In the genomic region with DNA sequence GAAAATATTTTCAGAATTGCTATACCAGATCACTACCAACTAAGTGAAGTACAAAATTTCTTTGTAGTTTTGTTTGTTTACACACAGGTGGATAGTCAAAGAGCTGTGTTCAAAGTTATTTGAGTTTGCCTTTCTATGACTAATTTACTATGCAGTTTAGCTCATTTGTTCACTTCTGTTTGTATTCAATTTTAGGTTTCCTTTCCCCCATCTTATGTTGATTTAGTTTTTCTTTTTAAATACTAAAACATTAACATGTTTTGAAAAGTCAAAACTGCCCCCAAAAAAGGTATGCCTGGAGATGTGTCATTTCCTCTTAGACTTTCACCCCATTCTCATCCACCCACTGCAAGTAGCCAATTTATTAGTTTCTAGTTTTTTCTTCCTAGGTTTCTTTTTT, we compare ENCODE assay signal across 1 cellular context.
TF ChIP-seq lines count a peak whose summit lies in the region.

No MANE protein-coding gene starts in this region.

TF ChIP-seq in HepG2, 621 proteins besides CTCF, POLR2A, EP300 and RAD21 (continues in another document):
- TF ChIP-seq MATR3 (CRISPR knock-in tag; IDR thresholded peaks at IDR 0.05) (no peak), ZNF839 (CRISPR knock-in tag; IDR thresholded peaks at IDR 0.05; ENCODE audit: borderline replicate concordance) (no peak), ATF7 (IDR thresholded peaks at IDR 0.05) (no peak), ATF7 (CRISPR knock-in tag; IDR thresholded peaks at IDR 0.05) (no peak), RARA (CRISPR knock-in tag; IDR thresholded peaks at IDR 0.05) (peak; percentile 55; the same call in 1 of the 2 replicates), ZMAT3 (CRISPR knock-in tag; conservative IDR thresholded peaks at IDR 0.05) (no peak), HNF4A (CRISPR knock-in tag; IDR thresholded peaks at IDR 0.05) (no peak), ZNF260 (CRISPR knock-in tag; IDR thresholded peaks at IDR 0.05; ENCODE audit: borderline replicate concordance, low read depth) (no peak), ZEB1 (IDR thresholded peaks at IDR 0.05; ENCODE audit: insufficient replicate concordance, low read depth) (no peak), SP140L (CRISPR knock-in tag; IDR thresholded peaks at IDR 0.05; ENCODE audit: borderline replicate concordance) (no peak), TRIM22 (IDR thresholded peaks at IDR 0.05) (no peak), TP53 (CRISPR knock-in tag; conservative IDR thresholded peaks at IDR 0.05) (no peak), ZNF138 (CRISPR knock-in tag; IDR thresholded peaks at IDR 0.05; ENCODE audit: low read depth) (no peak), ZNF83 (CRISPR knock-in tag; IDR thresholded peaks at IDR 0.05; ENCODE audit: borderline replicate concordance) (no peak), ZSCAN9 (CRISPR knock-in tag; IDR thresholded peaks at IDR 0.05; ENCODE audit: borderline replicate concordance) (no peak), RFXANK (CRISPR knock-in tag; IDR thresholded peaks at IDR 0.05) (no peak), ZNF678 (CRISPR knock-in tag; IDR thresholded peaks at IDR 0.05) (no peak), MTA1 (CRISPR knock-in tag; IDR thresholded peaks at IDR 0.05; ENCODE audit: borderline replicate concordance) (no peak), EHMT2 (IDR thresholded peaks at IDR 0.05; ENCODE audit: borderline replicate concordance, low read depth, low read length) (no peak), MED8 (CRISPR knock-in tag; IDR thresholded peaks at IDR 0.05; ENCODE audit: insufficient replicate concordance) (no peak), ZNF660 (CRISPR knock-in tag; IDR thresholded peaks at IDR 0.05; ENCODE audit: borderline replicate concordance, low read depth) (no peak), PBX3 (CRISPR knock-in tag; IDR thresholded peaks at IDR 0.05; ENCODE audit: borderline replicate concordance) (no peak), SMAD3 (CRISPR knock-in tag; IDR thresholded peaks at IDR 0.05) (no peak), MBNL3 (CRISPR knock-in tag; conservative IDR thresholded peaks at IDR 0.05) (no peak), RXRB (CRISPR knock-in tag; IDR thresholded peaks at IDR 0.05; ENCODE audit: borderline replicate concordance) (no peak), KAT2B (IDR thresholded peaks at IDR 0.05; ENCODE audit: borderline replicate concordance, low read depth, low read length) (no peak), SIN3B (IDR thresholded peaks at IDR 0.05; ENCODE audit: low read length) (no peak), ZBTB1 (CRISPR knock-in tag; IDR thresholded peaks at IDR 0.05; ENCODE audit: borderline replicate concordance) (no peak), MED13 (CRISPR knock-in tag; IDR thresholded peaks at IDR 0.05) (no peak), CREB1 (IDR thresholded peaks at IDR 0.05) (no peak), CREB1 (CRISPR knock-in tag; IDR thresholded peaks at IDR 0.05) (peak; percentile 54; the same call in 1 of the 2 replicates), SRF (IDR thresholded peaks at IDR 0.05; ENCODE audit: low read depth, low read length) (peak; percentile 83), PRMT3 (CRISPR knock-in tag; IDR thresholded peaks at IDR 0.05; ENCODE audit: borderline replicate concordance, low read depth) (no peak), ZNF747 (CRISPR knock-in tag; IDR thresholded peaks at IDR 0.05; ENCODE audit: borderline replicate concordance) (no peak), ARID4A (CRISPR knock-in tag; IDR thresholded peaks at IDR 0.05; ENCODE audit: borderline replicate concordance) (no peak), TEAD3 (CRISPR knock-in tag; optimal IDR thresholded peaks at IDR 0.05; ENCODE audit: borderline replicate concordance) (no peak), RBM22 (optimal IDR thresholded peaks at IDR 0.05; ENCODE audit: low read length) (no peak), ZNF562 (CRISPR knock-in tag; IDR thresholded peaks at IDR 0.05; ENCODE audit: borderline replicate concordance) (no peak), ZNF232 (CRISPR knock-in tag; IDR thresholded peaks at IDR 0.05; ENCODE audit: borderline replicate concordance) (no peak), SNAI1 (CRISPR knock-in tag; IDR thresholded peaks at IDR 0.05; ENCODE audit: borderline replicate concordance) (no peak), SAP130 (CRISPR knock-in tag; IDR thresholded peaks at IDR 0.05; ENCODE audit: low read depth) (peak; percentile 22; the same call in 1 of the 2 replicates), KDM3A (CRISPR knock-in tag; IDR thresholded peaks at IDR 0.05; ENCODE audit: low read depth) (no peak), MYNN (CRISPR knock-in tag; IDR thresholded peaks at IDR 0.05; ENCODE audit: low read depth) (no peak), TBX3 (IDR thresholded peaks at IDR 0.05; ENCODE audit: borderline replicate concordance) (peak; percentile 43; the same call in 1 of the 2 replicates), ZFP36 (IDR thresholded peaks at IDR 0.05; ENCODE audit: borderline replicate concordance, low read depth, low read length, partially characterized antibody) (no peak), PHF5A (CRISPR knock-in tag; IDR thresholded peaks at IDR 0.05; ENCODE audit: low read depth, unreplicated experiment) (no peak), ZNF329 (CRISPR knock-in tag; IDR thresholded peaks at IDR 0.05; ENCODE audit: low read depth) (no peak), ZNF547 (CRISPR knock-in tag; IDR thresholded peaks at IDR 0.05) (no peak), ELF4 (CRISPR knock-in tag; IDR thresholded peaks at IDR 0.05; ENCODE audit: borderline replicate concordance) (no peak), ZNF850 (CRISPR knock-in tag; conservative IDR thresholded peaks at IDR 0.05) (no peak), ZNF549 (CRISPR knock-in tag; IDR thresholded peaks at IDR 0.05) (no peak), KMT2A (CRISPR knock-in tag; IDR thresholded peaks at IDR 0.05) (no peak), JARID2 (CRISPR knock-in tag; IDR thresholded peaks at IDR 0.05; ENCODE audit: insufficient replicate concordance) (no peak), ZNF121 (CRISPR knock-in tag; IDR thresholded peaks at IDR 0.05) (no peak), SNAPC2 (CRISPR knock-in tag; IDR thresholded peaks at IDR 0.05) (no peak)
- TF ChIP-seq, protein P1, sequence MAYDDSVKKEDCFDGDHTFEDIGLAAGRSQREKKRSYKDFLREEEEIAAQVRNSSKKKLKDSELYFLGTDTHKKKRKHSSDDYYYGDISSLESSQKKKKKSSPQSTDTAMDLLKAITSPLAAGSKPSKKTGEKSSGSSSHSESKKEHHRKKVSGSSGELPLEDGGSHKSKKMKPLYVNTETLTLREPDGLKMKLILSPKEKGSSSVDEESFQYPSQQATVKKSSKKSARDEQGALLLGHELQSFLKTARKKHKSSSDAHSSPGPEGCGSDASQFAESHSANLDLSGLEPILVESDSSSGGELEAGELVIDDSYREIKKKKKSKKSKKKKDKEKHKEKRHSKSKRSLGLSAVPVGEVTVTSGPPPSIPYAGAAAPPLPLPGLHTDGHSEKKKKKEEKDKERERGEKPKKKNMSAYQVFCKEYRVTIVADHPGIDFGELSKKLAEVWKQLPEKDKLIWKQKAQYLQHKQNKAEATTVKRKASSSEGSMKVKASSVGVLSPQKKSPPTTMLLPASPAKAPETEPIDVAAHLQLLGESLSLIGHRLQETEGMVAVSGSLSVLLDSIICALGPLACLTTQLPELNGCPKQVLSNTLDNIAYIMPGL (CRISPR knock-in tag; IDR thresholded peaks at IDR 0.05; ENCODE audit: borderline replicate concordance in 1 of 2, low read depth in 1 of 2): no peak
- TF ChIP-seq, protein P2, sequence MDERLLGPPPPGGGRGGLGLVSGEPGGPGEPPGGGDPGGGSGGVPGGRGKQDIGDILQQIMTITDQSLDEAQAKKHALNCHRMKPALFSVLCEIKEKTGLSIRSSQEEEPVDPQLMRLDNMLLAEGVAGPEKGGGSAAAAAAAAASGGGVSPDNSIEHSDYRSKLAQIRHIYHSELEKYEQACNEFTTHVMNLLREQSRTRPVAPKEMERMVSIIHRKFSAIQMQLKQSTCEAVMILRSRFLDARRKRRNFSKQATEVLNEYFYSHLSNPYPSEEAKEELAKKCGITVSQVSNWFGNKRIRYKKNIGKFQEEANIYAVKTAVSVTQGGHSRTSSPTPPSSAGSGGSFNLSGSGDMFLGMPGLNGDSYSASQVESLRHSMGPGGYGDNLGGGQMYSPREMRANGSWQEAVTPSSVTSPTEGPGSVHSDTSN (CRISPR knock-in tag; IDR thresholded peaks at IDR 0.05): no peak
- TF ChIP-seq, protein P3, sequence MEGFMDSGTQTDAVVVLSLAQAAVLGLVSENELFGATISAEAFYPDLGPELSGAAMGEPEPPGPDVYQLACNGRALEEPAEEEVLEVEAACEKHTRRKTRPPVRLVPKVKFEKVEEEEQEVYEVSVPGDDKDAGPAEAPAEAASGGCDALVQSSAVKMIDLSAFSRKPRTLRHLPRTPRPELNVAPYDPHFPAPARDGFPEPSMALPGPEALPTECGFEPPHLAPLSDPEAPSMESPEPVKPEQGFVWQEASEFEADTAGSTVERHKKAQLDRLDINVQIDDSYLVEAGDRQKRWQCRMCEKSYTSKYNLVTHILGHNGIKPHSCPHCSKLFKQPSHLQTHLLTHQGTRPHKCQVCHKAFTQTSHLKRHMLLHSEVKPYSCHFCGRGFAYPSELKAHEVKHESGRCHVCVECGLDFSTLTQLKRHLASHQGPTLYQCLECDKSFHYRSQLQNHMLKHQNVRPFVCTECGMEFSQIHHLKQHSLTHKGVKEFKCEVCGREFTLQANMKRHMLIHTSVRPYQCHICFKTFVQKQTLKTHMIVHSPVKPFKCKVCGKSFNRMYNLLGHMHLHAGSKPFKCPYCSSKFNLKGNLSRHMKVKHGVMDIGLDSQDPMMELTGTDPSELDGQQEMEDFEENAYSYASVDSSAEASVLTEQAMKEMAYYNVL (CRISPR knock-in tag; IDR thresholded peaks at IDR 0.05; ENCODE audit: borderline replicate concordance): no peak
- TF ChIP-seq, protein P4, sequence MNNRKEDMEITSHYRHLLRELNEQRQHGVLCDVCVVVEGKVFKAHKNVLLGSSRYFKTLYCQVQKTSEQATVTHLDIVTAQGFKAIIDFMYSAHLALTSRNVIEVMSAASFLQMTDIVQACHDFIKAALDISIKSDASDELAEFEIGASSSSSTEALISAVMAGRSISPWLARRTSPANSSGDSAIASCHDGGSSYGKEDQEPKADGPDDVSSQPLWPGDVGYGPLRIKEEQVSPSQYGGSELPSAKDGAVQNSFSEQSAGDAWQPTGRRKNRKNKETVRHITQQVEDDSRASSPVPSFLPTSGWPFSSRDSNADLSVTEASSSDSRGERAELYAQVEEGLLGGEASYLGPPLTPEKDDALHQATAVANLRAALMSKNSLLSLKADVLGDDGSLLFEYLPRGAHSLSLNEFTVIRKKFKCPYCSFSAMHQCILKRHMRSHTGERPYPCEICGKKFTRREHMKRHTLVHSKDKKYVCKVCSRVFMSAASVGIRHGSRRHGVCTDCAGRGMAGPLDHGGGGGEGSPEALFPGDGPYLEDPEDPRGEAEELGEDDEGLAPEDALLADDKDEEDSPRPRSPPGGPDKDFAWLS (CRISPR knock-in tag; IDR thresholded peaks at IDR 0.05; ENCODE audit: borderline replicate concordance): no peak
- TF ChIP-seq, protein P5, sequence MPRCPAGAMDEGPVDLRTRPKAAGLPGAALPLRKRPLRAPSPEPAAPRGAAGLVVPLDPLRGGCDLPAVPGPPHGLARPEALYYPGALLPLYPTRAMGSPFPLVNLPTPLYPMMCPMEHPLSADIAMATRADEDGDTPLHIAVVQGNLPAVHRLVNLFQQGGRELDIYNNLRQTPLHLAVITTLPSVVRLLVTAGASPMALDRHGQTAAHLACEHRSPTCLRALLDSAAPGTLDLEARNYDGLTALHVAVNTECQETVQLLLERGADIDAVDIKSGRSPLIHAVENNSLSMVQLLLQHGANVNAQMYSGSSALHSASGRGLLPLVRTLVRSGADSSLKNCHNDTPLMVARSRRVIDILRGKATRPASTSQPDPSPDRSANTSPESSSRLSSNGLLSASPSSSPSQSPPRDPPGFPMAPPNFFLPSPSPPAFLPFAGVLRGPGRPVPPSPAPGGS (CRISPR knock-in tag; IDR thresholded peaks at IDR 0.05): no peak
